In the genomic region with DNA sequence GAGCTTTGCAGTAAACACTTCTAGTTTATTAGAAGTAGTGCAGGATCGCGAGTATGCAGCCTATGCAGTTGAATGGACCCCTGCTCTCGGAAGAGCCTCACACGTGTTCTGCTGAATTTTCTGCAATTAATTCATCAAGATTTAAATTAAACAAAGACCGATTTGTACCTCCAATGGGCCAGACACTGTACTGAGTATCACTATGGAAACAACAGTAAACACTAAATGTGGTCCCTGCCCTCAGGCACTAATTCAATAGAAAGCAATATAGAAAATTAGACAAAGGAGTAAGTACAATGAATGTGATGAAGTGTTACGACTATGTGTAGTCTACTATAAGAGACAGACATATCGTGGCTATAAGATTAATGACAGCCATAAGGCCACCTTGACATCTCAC, we compare ENCODE assay signal across 20 cellular contexts.
"Had no signal": no experiment of that assay in that cellular context is flagged by ENCODE, and none has a peak within 500 bp of the region (broad histone marks: within the 10 kb centered on the region; RNA-seq: fewer than 3 reads in every experiment).

No MANE protein-coding gene starts in this region.

- H3K4me3 ChIP-seq: coronary artery, esophagus muscularis mucosa, gastrocnemius medialis, neural progenitor cell, testis, vagina had no signal

- H3K4me1 ChIP-seq: gastrocnemius medialis, neural progenitor cell, vagina had no signal

- H2AFZ ChIP-seq: neural progenitor cell had no signal

- H3K9ac ChIP-seq: neural progenitor cell had no signal

- ATAC-seq: activated T-helper 17 cell treated with anti-CD3 and anti-CD28 coated beads, Interleukin-2, amount 50 U/mL, for 72 hours; gastrocnemius medialis; left ventricle myocardium superior; naive thymus-derived CD8-positive, alpha-beta T cell; stimulated activated naive B cell treated with anti-CD40 and anti-IgM and Interleukin-4, amounts not matched to agents 10 μg/mL and 1 μg/mL and 100 μg/mL, for 72 hours; WTC11 had no signal

- H3K27me3 ChIP-seq: esophagus muscularis mucosa, gastrocnemius medialis, neural progenitor cell, testis, vagina had no signal

- DNase-seq: activated naive CD4-positive, alpha-beta T cell; activated T-cell treated with anti-CD3 and anti-CD28 coated beads, Interleukin-2, amount 50 U/mL, for 1 hour; gastrocnemius medialis; hippocampal formation; kidney glomerular epithelial cell; left ventricle myocardium superior; mammary epithelial cell; naive thymus-derived CD8-positive, alpha-beta T cell; posterior cingulate gyrus; stimulated activated CD4-positive, alpha-beta T cell treated with anti-CD3 and anti-CD28 coated beads, Interleukin-2, amount 100 ng/mL, for 48 hours; stimulated activated CD8-positive, alpha-beta memory T cell treated with anti-CD3 and anti-CD28 coated beads, Interleukin-4, amount 100 ng/mL, for 48 hours; stimulated activated naive B cell treated with anti-CD40 and anti-IgM and Interleukin-4, amounts not matched to agents 10 μg/mL and 1 μg/mL and 100 μg/mL, for 72 hours; testis; trophoblast cell had no signal

- H3K36me3 ChIP-seq: esophagus muscularis mucosa, gastrocnemius medialis, neural progenitor cell, vagina had no signal

- H3K4me2 ChIP-seq: neural progenitor cell had no signal

- H3K27ac ChIP-seq: coronary artery, esophagus muscularis mucosa, gastrocnemius medialis, neural progenitor cell, testis, vagina had no signal

- H3K9me3 ChIP-seq: esophagus muscularis mucosa, gastrocnemius medialis, testis, vagina had no signal
